In genomic region chr11:75561426-75562047, GRCh38 we compare ENCODE assay signal across 8 cellular contexts. TPM values are rescaled to one million over a fixed set of nuclear protein-coding genes. Genes with fewer than 3 reads are reported as not detected.
DNase-seq lines count a peak whose midpoint lies in the region; ATAC-seq and TF ChIP-seq lines count a peak whose summit lies in the region.

No MANE protein-coding gene starts in this region.

- peaks cover 0 to 23% of the 10 kb centered on the region in 2 donors for H3K27me3 ChIP-seq in left lung

- intact Hi-C loops in left lung (cut with DNase I), result no loop called here

- peaks cover 35% of the 10 kb centered on the region for H3K4me1 Mint-ChIP-seq in activated T-cell treated with anti-CD3 and anti-CD28 coated beads, Interleukin-2, amount 50 U/mL, for 4 hours (ENCODE audit: low read depth)
- H3K4me1 Mint-ChIP-seq in activated naive CD8-positive, alpha-beta T cell treated with anti-CD3 and anti-CD28 coated beads, Interleukin-2, amount 10 ng/mL, durations not matched to agents 7 days and 5 days, result peaks cover 35% of the 10 kb centered on the region
- peaks cover 49% of the 10 kb centered on the region for H3K4me1 Mint-ChIP-seq in type B pancreatic cell (ENCODE audit: unreplicated experiment)

- H3K27me3 Mint-ChIP-seq in activated T-cell treated with anti-CD3 and anti-CD28 coated beads, Interleukin-2, amount 50 U/mL, for 4 hours (ENCODE audit: low read depth), result no peaks in the 10 kb centered on the region
- peaks cover 10% of the 10 kb centered on the region for H3K27me3 Mint-ChIP-seq in activated naive CD8-positive, alpha-beta T cell treated with anti-CD3 and anti-CD28 coated beads, Interleukin-2, amount 10 ng/mL, durations not matched to agents 7 days and 5 days
- no peaks in the 10 kb centered on the region for H3K27me3 Mint-ChIP-seq in type B pancreatic cell

- H3K36me3 Mint-ChIP-seq in activated T-cell treated with anti-CD3 and anti-CD28 coated beads, Interleukin-2, amount 50 U/mL, for 4 hours (ENCODE audit: insufficient read depth), result peaks cover 2% of the 10 kb centered on the region
- H3K36me3 Mint-ChIP-seq in activated naive CD8-positive, alpha-beta T cell treated with anti-CD3 and anti-CD28 coated beads, Interleukin-2, amount 10 ng/mL, durations not matched to agents 7 days and 5 days, result no peaks in the 10 kb centered on the region
- peaks cover 5% of the 10 kb centered on the region for H3K36me3 Mint-ChIP-seq in type B pancreatic cell

- POLR2A ChIA-PET in activated naive CD8-positive, alpha-beta T cell treated with anti-CD3 and anti-CD28 coated beads, Interleukin-2, amount 10 ng/mL, durations not matched to agents 7 days and 5 days (lab: Charles Lee), result interaction anchor here (1.3 to 2.5 kb wide), 3 partner anchors 13 to 36 kb away, joined by 4 to 9 read pairs (median 6); partner anchors contain the start of gene GDPD5

- TF ChIP-seq CTCF in left lung (IDR thresholded peaks at IDR 0.05) (no peak), type B pancreatic cell (conservative IDR thresholded peaks at IDR 0.05) (no peak)

- H3K9me3 Mint-ChIP-seq in activated T-cell treated with anti-CD3 and anti-CD28 coated beads, Interleukin-2, amount 50 U/mL, for 4 hours, result no peaks in the 10 kb centered on the region
- no peaks in the 10 kb centered on the region for H3K9me3 Mint-ChIP-seq in activated naive CD8-positive, alpha-beta T cell treated with anti-CD3 and anti-CD28 coated beads, Interleukin-2, amount 10 ng/mL, durations not matched to agents 7 days and 5 days
- H3K9me3 Mint-ChIP-seq in type B pancreatic cell, result no peaks in the 10 kb centered on the region

- no peaks in the 10 kb centered on the region for H3K9me3 ChIP-seq in left lung

- peak overlapping the region; percentile 95 for H3K27ac Mint-ChIP-seq in activated naive CD8-positive, alpha-beta T cell treated with anti-CD3 and anti-CD28 coated beads, Interleukin-2, amount 10 ng/mL, durations not matched to agents 7 days and 5 days
- H3K27ac Mint-ChIP-seq in type B pancreatic cell, result peak overlapping the region; percentile 98

- ATAC-seq in activated T-cell treated with anti-CD3 and anti-CD28 coated beads, Interleukin-2, amount 50 U/mL, for 4 hours, result peak in 1 of 2 donors; percentile 3
- no peak for ATAC-seq in activated naive CD8-positive, alpha-beta T cell treated with anti-CD3 and anti-CD28 coated beads, Interleukin-2, amount 10 ng/mL, durations not matched to agents 7 days and 5 days (ENCODE audit: low read depth)
- ATAC-seq in left lung (no peak), HG02623 (IDR thresholded peaks at IDR 0.05; ENCODE audit: unreplicated experiment) (no peak)

- H3K27ac ChIP-seq in left lung, result peak overlapping the region; percentile 94 to 100

- peaks cover 0 to 10% of the 10 kb centered on the region in 2 donors for H3K36me3 ChIP-seq in left lung

- peak overlapping the region; percentile 86 to 90 for H3K4me3 ChIP-seq in left lung

- H3K4me3 Mint-ChIP-seq in activated T-cell treated with anti-CD3 and anti-CD28 coated beads, Interleukin-2, amount 50 U/mL, for 4 hours, result peak overlapping the region; percentile 91
- peak overlapping the region; percentile 96 for H3K4me3 Mint-ChIP-seq in activated naive CD8-positive, alpha-beta T cell treated with anti-CD3 and anti-CD28 coated beads, Interleukin-2, amount 10 ng/mL, durations not matched to agents 7 days and 5 days
- peak overlapping the region; percentile 100 for H3K4me3 Mint-ChIP-seq in type B pancreatic cell

- no peak for DNase-seq in activated T-cell treated with anti-CD3 and anti-CD28 coated beads, Interleukin-2, amount 50 U/mL, for 4 hours
- DNase-seq in activated T-cell treated with anti-CD3 and anti-CD28 coated beads for 4 hours, result no peak
- DNase-seq in activated naive CD8-positive, alpha-beta T cell treated with anti-CD3 and anti-CD28 coated beads, Interleukin-2, amount 10 ng/mL, durations not matched to agents 7 days and 5 days, result no peak
- DNase-seq in left lung, result no peak
- no peak for DNase-seq in type B pancreatic cell (ENCODE audit: extremely low spot score, unreplicated experiment)
- DNase-seq in GDM1 (lab: John Stamatoyannopoulos, UW), result no peak
- DNase-seq in NCI-H2107 treated with DMSO at 0.1 percent for 48 hours (lab: John Stamatoyannopoulos, UW; ENCODE audit: unreplicated experiment), result no peak

- H3K4me1 ChIP-seq in left lung, result peaks cover 55 to 79% of the 10 kb centered on the region in 2 donors

RNA-seq across cellular contexts. Expression of gene SERPINH1, which starts 0.5 kb away (rescaled TPM):
- 10 to 100 TPM; 17.6 to 19.8 (median 17.8) TPM for total RNA-seq in activated T-cell treated with anti-CD3 and anti-CD28 coated beads, Interleukin-2, amount 50 U/mL, for 4 hours
- 10 to 100 TPM; 15.7 to 17.8 TPM for total RNA-seq in activated naive CD8-positive, alpha-beta T cell treated with anti-CD3 and anti-CD28 coated beads, Interleukin-2, amount 10 ng/mL, durations not matched to agents 7 days and 5 days
- total RNA-seq in left lung, result 100 to 1,000 TPM; 358 to 516 TPM
- 151 and 229 TPM in 2 replicates for total RNA-seq in type B pancreatic cell (ENCODE audit: low replicate concordance)

RNA-seq across cellular contexts. Expression of gene GDPD5, which starts 35.8 kb away (rescaled TPM):
- total RNA-seq in activated T-cell treated with anti-CD3 and anti-CD28 coated beads, Interleukin-2, amount 50 U/mL, for 4 hours, result 10 to 100 TPM in 1 of 3 donors, 1 to 10 TPM in 2; 5.4 to 10.9 (median 9.8) TPM
- 10 to 100 TPM; 35.7 to 38.4 TPM for total RNA-seq in activated naive CD8-positive, alpha-beta T cell treated with anti-CD3 and anti-CD28 coated beads, Interleukin-2, amount 10 ng/mL, durations not matched to agents 7 days and 5 days
- total RNA-seq in left lung, result 10 to 100 TPM; 10.5 to 15.5 TPM
- total RNA-seq in type B pancreatic cell (ENCODE audit: low replicate concordance), result 7.5 and 11.3 TPM in 2 replicates
